Comparison of ENCODE assay signal across 1 cellular context in genomic region chr10:89702121-89702480, GRCh38.
TF ChIP-seq lines count a peak whose summit lies in the region.

No MANE protein-coding gene starts in this region.

TF ChIP-seq in GM12878, 131 proteins besides CTCF, POLR2A, EP300 and RAD21 (continued from another document):
- TF ChIP-seq CEBPZ (IDR thresholded peaks at IDR 0.05; ENCODE audit: low read depth, low read length) (no peak), CBX3 (IDR thresholded peaks at IDR 0.05; ENCODE audit: borderline replicate concordance, low read depth) (no peak), USF1 (IDR thresholded peaks at IDR 0.05; ENCODE audit: borderline replicate concordance, extremely low read length, insufficient read depth, low read depth, low read length) (no peak), FOS (IDR thresholded peaks at IDR 0.05; ENCODE audit: borderline replicate concordance, extremely low read depth, insufficient read length) (no peak)
